ENCODE assay signal across 9 cellular contexts in the genomic region with DNA sequence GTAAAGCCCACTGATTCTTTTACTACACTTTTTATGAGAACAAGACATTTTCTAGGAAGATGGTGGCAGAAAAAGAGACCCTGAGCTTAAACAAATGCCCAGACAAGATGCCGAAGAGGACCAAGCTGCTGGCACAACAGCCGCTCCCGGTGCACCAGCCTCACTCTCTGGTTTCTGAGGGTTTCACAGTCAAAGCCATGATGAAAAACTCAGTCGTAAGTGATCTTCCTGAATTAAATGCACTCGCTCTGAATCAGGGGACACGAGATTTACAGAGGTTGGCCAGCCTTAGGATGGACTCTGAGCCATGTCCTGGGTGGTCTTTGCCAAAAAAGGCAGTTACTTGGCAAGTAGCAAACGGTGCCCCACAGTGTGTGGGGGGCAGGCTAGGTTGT. TPM values are rescaled to one million over a fixed set of nuclear protein-coding genes. Genes with fewer than 3 reads are reported as not detected.
DNase-seq lines count a peak whose midpoint lies in the region; ATAC-seq and TF ChIP-seq lines count a peak whose summit lies in the region.
"Had no signal": no experiment of that assay in that cellular context is flagged by ENCODE, and none has a peak within 500 bp of the region (broad histone marks: within the 10 kb centered on the region; RNA-seq: fewer than 3 reads in every experiment).

No MANE protein-coding gene starts in this region.

- H3K4me1 ChIP-seq in right cardiac atrium (ENCODE audit: control insufficient read depth, insufficient read depth, low read length) = no peaks in the 10 kb centered on the region
- H3K4me1 ChIP-seq in mammary epithelial cell (ENCODE audit: insufficient read depth, low read length) = no peaks in the 10 kb centered on the region
- H3K4me1 ChIP-seq in muscle layer of duodenum (ENCODE audit: control insufficient read depth in 1 of 2, insufficient read depth in 2 of 2, low read length in 2 of 2) = peaks cover 5 to 6% of the 10 kb centered on the region in 2 donors
- peaks cover 11% of the 10 kb centered on the region for H3K4me1 ChIP-seq in vagina

- no peaks in the 10 kb centered on the region for H4K20me1 ChIP-seq in mammary epithelial cell (ENCODE audit: insufficient read depth, low read length)

- no peak for TF ChIP-seq POLR2A in vagina (IDR thresholded peaks at IDR 0.05)

- 21% methylated on average over 7 of the region's 7 CpGs for WGBS in right cardiac atrium
- WGBS in mammary epithelial cell (ENCODE audit: low coverage, missing lambda C conversion rate) = 11% methylated on average over 5 of the region's 7 CpGs

- dilution Hi-C loops in mammary epithelial cell (cut with HindIII; ENCODE audit: low sequenced_read_pairs) = no loop called here

- intact Hi-C loops in right cardiac atrium (cut with DNase I) (loop anchor here in 1 of 4 donors (10.0 kb wide), 1 partner anchor 283 kb away; no protein-coding TSS in a partner anchor), Right ventricle myocardium inferior (cut with DNase I) (loop anchor here (5.0 kb wide), 4 partner anchors 116 to 261 kb away; no protein-coding TSS in a partner anchor), mammary epithelial cell (cut with micrococcal nuclease) (loop anchor here (10.0 kb wide), 1 partner anchor 1333 kb away; no protein-coding TSS in a partner anchor), vagina (cut with DNase I) (no loop called here)

- H3K36me3 ChIP-seq in mammary epithelial cell (ENCODE audit: insufficient read depth, low read length) (no peaks in the 10 kb centered on the region), muscle layer of duodenum (ENCODE audit: control insufficient read depth in 1 of 2, insufficient read depth in 2 of 2, low read length in 2 of 2) (no peaks in the 10 kb centered on the region), vagina (no peaks in the 10 kb centered on the region)

- in situ Hi-C loops in mammary epithelial cell (cut with MboI; ENCODE audit: low sequenced_read_pairs in 2 of 2) = no loop called here

- CTCF ChIA-PET in mammary epithelial cell (lab: Charles Lee; ENCODE audit: low non-redundant PET) = no interaction called here

- TF ChIP-seq CTCF in mammary epithelial cell (conservative IDR thresholded peaks at IDR 0.05 in 1 of 2, IDR thresholded peaks at IDR 0.05 in 1 of 2; ENCODE audit: extremely low read depth in 1 of 2, insufficient read depth in 1 of 2, low read depth in 1 of 2, low read length in 2 of 2) (no peak), vagina (IDR thresholded peaks at IDR 0.05) (no peak)

- DNase-seq in right cardiac atrium = peak in 2 of 3 donors; percentile 49 to 67
- DNase-seq in Right ventricle myocardium inferior (ENCODE audit: missing footprints) = no peak
- DNase-seq in mammary epithelial cell = no peak
- DNase-seq in vagina (ENCODE audit: extremely low spot score in 2 of 2) = no peak
- DNase-seq in COLO668 (lab: John Stamatoyannopoulos, UW; ENCODE audit: unreplicated experiment) = no peak
- DNase-seq in activated effector memory CD4-positive, alpha-beta T cell treated with Interleukin-2 at 50 U/mL for 16 hours = no peak
- DNase-seq in NCI-H1048 (lab: John Stamatoyannopoulos, UW) = no peak

- no peaks in the 10 kb centered on the region for H3K79me2 ChIP-seq in mammary epithelial cell (ENCODE audit: insufficient read depth, low read length)

- H3K4me2 ChIP-seq in mammary epithelial cell (ENCODE audit: insufficient read depth, low read depth, low read length) = peak overlapping the region; percentile 65

- ATAC-seq in right cardiac atrium = peak in 1 of 2 donors; percentile 0
- no peak for ATAC-seq in Right ventricle myocardium inferior

- peak overlapping the region; percentile 51 for H3K9ac ChIP-seq in mammary epithelial cell (ENCODE audit: insufficient read depth, low read length)

- no TSS peak for BruUV-seq in mammary epithelial cell (replicated peaks; lab: Mats Ljungman, UMichigan)

- H3K27ac ChIP-seq in right cardiac atrium (ENCODE audit: low read length) = peak overlapping the region; percentile 51
- peak overlapping the region; percentile 59 for H3K27ac ChIP-seq in mammary epithelial cell (ENCODE audit: insufficient read depth, low read depth, low read length)
- H3K27ac ChIP-seq in muscle layer of duodenum (ENCODE audit: low read length) = peak overlapping the region; percentile 61
- peak overlapping the region; percentile 84 for H3K27ac ChIP-seq in vagina

- no peaks in the 10 kb centered on the region for H3K9me3 ChIP-seq in right cardiac atrium (ENCODE audit: control insufficient read depth, low read length)
- H3K9me3 ChIP-seq in mammary epithelial cell (replicated peaks; ENCODE audit: insufficient read depth, low read length) = no peaks in the 10 kb centered on the region
- H3K9me3 ChIP-seq in muscle layer of duodenum (ENCODE audit: control insufficient read depth in 1 of 2, low read length in 2 of 2) = peaks cover 0 to 7% of the 10 kb centered on the region in 2 donors
- H3K9me3 ChIP-seq in vagina = no peaks in the 10 kb centered on the region

- H2AFZ ChIP-seq in mammary epithelial cell (ENCODE audit: low read depth, low read length) = peak overlapping the region; percentile 87

- H3K27me3 ChIP-seq in right cardiac atrium (ENCODE audit: control insufficient read depth, insufficient read depth) (no peaks in the 10 kb centered on the region), mammary epithelial cell (ENCODE audit: insufficient read depth, low read length) (no peaks in the 10 kb centered on the region), muscle layer of duodenum (ENCODE audit: low read depth, low read length) (no peaks in the 10 kb centered on the region), vagina (no peaks in the 10 kb centered on the region)

- H3K4me3 ChIP-seq in right cardiac atrium (ENCODE audit: low read length) (peak overlapping the region; percentile 65), mammary epithelial cell (replicated peaks in 1 of 3; ENCODE audit: insufficient read depth in 1 of 3, low read depth in 2 of 3, low read length in 3 of 3) (peak overlapping the region; percentile 29 to 44 (median 41)), muscle layer of duodenum (ENCODE audit: low read depth in 1 of 2, low read length in 2 of 2) (peak overlapping the region; percentile 59 to 79), vagina (peak overlapping the region; percentile 55 to 90)

RNA-seq across cellular contexts. Expression of a gene that starts 0.4 kb away (rescaled TPM):
- 1 to 10 TPM; 3.9 to 9.4 (median 4.8) TPM for total RNA-seq in right cardiac atrium
- polyA plus RNA-seq in right cardiac atrium = 4.9 TPM
- total RNA-seq in Right ventricle myocardium inferior = 7.9 TPM
- 1 to 10 TPM in 1 of 2 donors, not detected in 1; 1.0 TPM for total RNA-seq in mammary epithelial cell
- not detected for polyA plus RNA-seq in mammary epithelial cell
- polyA minus RNA-seq in mammary epithelial cell = not detected
- total RNA-seq in vagina = not detected
- total RNA-seq: SK-MEL-5 had no signal

RNA-seq across cellular contexts. Expression of a gene that starts 0.6 kb away (rescaled TPM):
- total RNA-seq in right cardiac atrium (10 to 100 TPM; 20.2 to 33.0 (median 24.9) TPM), Right ventricle myocardium inferior (19.5 TPM), mammary epithelial cell (1 to 10 TPM; 1.0 to 1.3 TPM), vagina (4.9 TPM)
- polyA plus RNA-seq in right cardiac atrium (9.6 TPM), mammary epithelial cell (0.07 TPM)
- polyA minus RNA-seq in mammary epithelial cell = not detected

Comparison
In these comparisons a context has a peak if more than half of its experiments do, and no peak if none do; other contexts are left out.
1. DNase-seq: peak in right cardiac atrium (2 of 3); none in Right ventricle myocardium inferior (single experiment), mammary epithelial cell (single experiment), vagina (0 of 2), COLO668 (single experiment), activated effector memory CD4-positive, alpha-beta T cell treated with Interleukin-2 at 50 U/mL for 16 hours (single experiment) and NCI-H1048 (single experiment).
2. Peak in every context shown above with its lines, with median percentiles within 50 percentile points of each other: H3K27ac ChIP-seq and H3K4me3 ChIP-seq.